24 cellular contexts compared by ENCODE assay signal in the genomic region with DNA sequence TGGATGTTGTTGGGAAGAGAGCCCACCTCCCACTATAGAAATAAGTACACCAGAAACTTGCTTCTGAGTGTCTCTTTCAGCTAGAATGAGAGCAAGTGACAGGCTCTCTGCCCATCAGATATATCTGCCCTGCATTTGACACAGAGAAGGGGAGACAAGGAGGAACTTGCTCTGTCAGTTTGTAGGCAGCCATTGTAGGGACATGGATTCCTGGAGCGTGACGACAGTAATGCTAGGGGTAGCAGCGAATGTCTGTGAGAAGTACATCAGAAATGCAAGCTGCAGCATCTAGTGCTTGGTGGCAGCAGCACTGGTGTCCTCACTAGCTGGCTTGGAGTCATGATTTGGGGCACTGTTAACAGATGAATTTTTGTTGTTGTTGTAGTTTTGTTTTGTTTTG. TPM values are rescaled to one million over a fixed set of nuclear protein-coding genes. Genes with fewer than 3 reads are reported as not detected.
DNase-seq lines count a peak whose midpoint lies in the region; ATAC-seq and TF ChIP-seq lines count a peak whose summit lies in the region.
"Had no signal": no experiment of that assay in that cellular context is flagged by ENCODE, and none has a peak within 500 bp of the region (broad histone marks: within the 10 kb centered on the region; RNA-seq: fewer than 3 reads in every experiment).

No MANE protein-coding gene starts in this region.

- H3K27me3 Mint-ChIP-seq in natural killer cell (ENCODE audit: low read depth in 2 of 2): no peaks in the 10 kb centered on the region
- H3K27me3 Mint-ChIP-seq in natural killer cell treated with Interleukin-12 subunit alpha and Interleukin-12 subunit beta and Interleukin-15 and Interleukin-18, amount 100 ng/mL, for 72 hours: no peaks in the 10 kb centered on the region
- no peaks in the 10 kb centered on the region for H3K27me3 Mint-ChIP-seq in naive thymus-derived CD4-positive, alpha-beta T cell

- peaks cover 0 to 3% of the 10 kb centered on the region in 2 donors for H3K9me3 Mint-ChIP-seq in natural killer cell
- H3K9me3 Mint-ChIP-seq in natural killer cell treated with Interleukin-12 subunit alpha and Interleukin-12 subunit beta and Interleukin-15 and Interleukin-18, amount 100 ng/mL, for 72 hours: peaks cover 11% of the 10 kb centered on the region
- peaks cover 10 to 52% (median 37%) of the 10 kb centered on the region in 11 donors for H3K9me3 Mint-ChIP-seq in naive thymus-derived CD4-positive, alpha-beta T cell

- peaks cover 40 to 45% of the 10 kb centered on the region in 2 donors for H3K4me1 Mint-ChIP-seq in natural killer cell
- peaks cover 22 to 43% of the 10 kb centered on the region in 2 donors for H3K4me1 Mint-ChIP-seq in natural killer cell treated with Interleukin-12 subunit alpha and Interleukin-12 subunit beta and Interleukin-15 and Interleukin-18, amount 100 ng/mL, for 72 hours (ENCODE audit: low read depth in 2 of 2)
- H3K4me1 Mint-ChIP-seq in naive thymus-derived CD4-positive, alpha-beta T cell: peaks cover 29 to 45% (median 38%) of the 10 kb centered on the region in 7 donors

- CTCF ChIA-PET in naive thymus-derived CD4-positive, alpha-beta T cell (lab: Charles Lee): interaction anchor here (1.0 kb wide), 1 partner anchor 9 kb away, joined by 3 read pairs; no protein-coding TSS in a partner anchor

- peaks cover 24 to 29% of the 10 kb centered on the region in 2 donors for H3K4me1 ChIP-seq in naive thymus-derived CD4-positive, alpha-beta T cell (ENCODE audit: control insufficient read depth in 2 of 2, insufficient read depth in 2 of 2, low read length in 2 of 2)
- no peaks in the 10 kb centered on the region for H3K4me1 ChIP-seq in ascending aorta
- H3K4me1 ChIP-seq: BE2C, Caco-2, SJCRH30 had no signal

- no peaks in the 10 kb centered on the region for H3K36me3 ChIP-seq in naive thymus-derived CD4-positive, alpha-beta T cell (ENCODE audit: control insufficient read depth in 2 of 3, insufficient read depth in 3 of 3, low read length in 3 of 3)
- H3K36me3 ChIP-seq in ascending aorta: no peaks in the 10 kb centered on the region
- H3K36me3 ChIP-seq: BE2C, SJCRH30 had no signal

- H3K27ac Mint-ChIP-seq in natural killer cell: peak overlapping the region in 1 of 2 donors; percentile 69
- H3K27ac Mint-ChIP-seq in natural killer cell treated with Interleukin-12 subunit alpha and Interleukin-12 subunit beta and Interleukin-15 and Interleukin-18, amount 100 ng/mL, for 72 hours: peak overlapping the region in 1 of 2 donors; percentile 43
- H3K27ac Mint-ChIP-seq in naive thymus-derived CD4-positive, alpha-beta T cell: peak overlapping the region; percentile 14 to 82 (median 72)

- H3K27me3 ChIP-seq in naive thymus-derived CD4-positive, alpha-beta T cell (ENCODE audit: control insufficient read depth in 2 of 2, insufficient read depth in 2 of 2, low read length in 2 of 2): no peaks in the 10 kb centered on the region
- H3K27me3 ChIP-seq in ascending aorta: no peaks in the 10 kb centered on the region
- H3K27me3 ChIP-seq: SJCRH30 had no signal

- no peak for ATAC-seq in natural killer cell
- ATAC-seq in natural killer cell treated with Interleukin-12 subunit alpha and Interleukin-12 subunit beta and Interleukin-15 and Interleukin-18, amount 100 ng/mL, for 72 hours: no peak
- no peak for ATAC-seq in naive thymus-derived CD4-positive, alpha-beta T cell
- ATAC-seq in GM21717 (IDR thresholded peaks at IDR 0.05; ENCODE audit: unreplicated experiment): no peak
- no peak for ATAC-seq in HG02852 (IDR thresholded peaks at IDR 0.05; ENCODE audit: unreplicated experiment)
- ATAC-seq: Right ventricle myocardium inferior had no signal

- TF ChIP-seq CTCF in natural killer cell (IDR thresholded peaks at IDR 0.05) (no peak), ascending aorta (IDR thresholded peaks at IDR 0.05) (no peak)

- H3K4me3 ChIP-seq in naive thymus-derived CD4-positive, alpha-beta T cell (ENCODE audit: low read length): no peak overlapping the region
- no peak overlapping the region for H3K4me3 ChIP-seq in ascending aorta
- H3K4me3 ChIP-seq: PC-9, SJCRH30 had no signal

- no peaks in the 10 kb centered on the region for H3K36me3 Mint-ChIP-seq in natural killer cell
- H3K36me3 Mint-ChIP-seq in natural killer cell treated with Interleukin-12 subunit alpha and Interleukin-12 subunit beta and Interleukin-15 and Interleukin-18, amount 100 ng/mL, for 72 hours: peaks cover 12% of the 10 kb centered on the region
- peaks cover 10 to 52% (median 14%) of the 10 kb centered on the region in 5 donors for H3K36me3 Mint-ChIP-seq in naive thymus-derived CD4-positive, alpha-beta T cell
- H3K36me3 Mint-ChIP-seq: CD14-positive monocyte had no signal

- H3K9me3 ChIP-seq in naive thymus-derived CD4-positive, alpha-beta T cell (ENCODE audit: control insufficient read depth in 2 of 3, low read length in 3 of 3): peaks cover 0 to 6% (median 0%) of the 10 kb centered on the region in 3 experiments
- H3K9me3 ChIP-seq in ascending aorta: no peaks in the 10 kb centered on the region
- H3K9me3 ChIP-seq: BE2C, Caco-2, SJCRH30 had no signal

- intact Hi-C loops in natural killer cell (cut with micrococcal nuclease): no loop called here
- intact Hi-C loops in naive thymus-derived CD4-positive, alpha-beta T cell (cut with micrococcal nuclease): no loop called here
- intact Hi-C loops in ascending aorta (cut with DNase I): no loop called here

- POLR2A ChIA-PET in naive thymus-derived CD4-positive, alpha-beta T cell (lab: Charles Lee): interaction anchor here (0.6 to 1.3 kb wide), 2 partner anchors 13 to 14 kb away, joined by 3 read pairs; no protein-coding TSS in a partner anchor

- peak overlapping the region; percentile 70 for H3K4me3 Mint-ChIP-seq in natural killer cell
- no peak overlapping the region for H3K4me3 Mint-ChIP-seq in natural killer cell treated with Interleukin-12 subunit alpha and Interleukin-12 subunit beta and Interleukin-15 and Interleukin-18, amount 100 ng/mL, for 72 hours
- H3K4me3 Mint-ChIP-seq in naive thymus-derived CD4-positive, alpha-beta T cell: peak overlapping the region in 2 of 10 donors; percentile 14 to 29
- H3K4me3 Mint-ChIP-seq: CD14-positive monocyte had no signal

- peak; percentile 5 for DNase-seq in DMS53 (lab: John Stamatoyannopoulos, UW)
- DNase-seq in DMS53 treated with DMSO at 0.1 percent for 48 hours (lab: John Stamatoyannopoulos, UW; ENCODE audit: unreplicated experiment): no peak
- no peak for DNase-seq in natural killer cell
- DNase-seq in natural killer cell treated with Interleukin-12 subunit alpha and Interleukin-12 subunit beta and Interleukin-15 and Interleukin-18, amount 100 ng/mL, for 72 hours (ENCODE audit: low spot score): no peak
- DNase-seq in naive thymus-derived CD4-positive, alpha-beta T cell: no peak
- no peak for DNase-seq in ascending aorta (ENCODE audit: low spot score in 2 of 2)
- DNase-seq: BE2C, Caco-2, Karpas-422, NCI-H1092, NCI-H1417 treated with DMSO at 0.1 percent for 48 hours, NCI-H1694 treated with DMSO at 0.1 percent for 48 hours, NCI-H2081, NCI-H2227 treated with DMSO at 0.1 percent for 48 hours, NCI-H526 treated with DMSO at 0.1 percent for 48 hours, PC-9, SJCRH30 had no signal

- no peak overlapping the region for H3K27ac ChIP-seq in naive thymus-derived CD4-positive, alpha-beta T cell (ENCODE audit: low read depth, low read length)
- no peak overlapping the region for H3K27ac ChIP-seq in ascending aorta
- H3K27ac ChIP-seq: 22Rv1, PC-9, SJCRH30 had no signal

RNA-seq across cellular contexts. Expression of a gene that starts 23.0 kb away (rescaled TPM):
- total RNA-seq in natural killer cell (10 to 100 TPM in 1 of 3 donors, 1 to 10 TPM in 2; 5.3 to 10.9 (median 5.6) TPM), ascending aorta (14.6 TPM)
- total RNA-seq in natural killer cell treated with Interleukin-12 subunit alpha and Interleukin-12 subunit beta and Interleukin-15 and Interleukin-18, amount 100 ng/mL, for 72 hours: 10 to 100 TPM; 16.6 to 18.9 TPM
- total RNA-seq in naive thymus-derived CD4-positive, alpha-beta T cell: 10 to 100 TPM in 3 of 5 experiments, 1 to 10 TPM in 2; 4.8 to 33.3 (median 16.6) TPM
- 10 to 100 TPM; 12.3 to 20.2 TPM for polyA plus RNA-seq in naive thymus-derived CD4-positive, alpha-beta T cell

RNA-seq across cellular contexts. Expression of a gene that starts 24.0 kb away (rescaled TPM):
- not detected for total RNA-seq in natural killer cell
- total RNA-seq in natural killer cell treated with Interleukin-12 subunit alpha and Interleukin-12 subunit beta and Interleukin-15 and Interleukin-18, amount 100 ng/mL, for 72 hours: not detected
- under 1 TPM in 2 of 5 experiments, not detected in 3; 0.38 to 0.41 TPM for total RNA-seq in naive thymus-derived CD4-positive, alpha-beta T cell
- under 1 TPM in 1 of 2 donors, not detected in 1; 0.35 TPM for polyA plus RNA-seq in naive thymus-derived CD4-positive, alpha-beta T cell
- not detected for total RNA-seq in ascending aorta
- total RNA-seq: Caco-2, HT-29, Right ventricle myocardium inferior had no signal
- polyA plus RNA-seq: CD14-positive monocyte had no signal

RNA-seq across cellular contexts. Expression of a gene that starts 44.4 kb away (rescaled TPM):
- total RNA-seq in natural killer cell (1 to 10 TPM; 2.4 to 6.2 (median 5.4) TPM), ascending aorta (1.1 TPM)
- total RNA-seq in natural killer cell treated with Interleukin-12 subunit alpha and Interleukin-12 subunit beta and Interleukin-15 and Interleukin-18, amount 100 ng/mL, for 72 hours: under 1 TPM; 0.26 to 0.31 TPM
- total RNA-seq in naive thymus-derived CD4-positive, alpha-beta T cell: 10 to 100 TPM in 1 of 5 experiments, 1 to 10 TPM in 1, under 1 TPM in 2, not detected in 1; 0.38 to 38.1 (median 2.4) TPM
- polyA plus RNA-seq in naive thymus-derived CD4-positive, alpha-beta T cell: under 1 TPM in 1 of 2 donors, not detected in 1; 0.18 TPM
- total RNA-seq: Caco-2, NCI-H460, PC-9, SJCRH30 had no signal
